7 cellular contexts compared by ENCODE assay signal in genomic region chr1:965526-966134, GRCh38. TPM values are rescaled to one million over a fixed set of nuclear protein-coding genes. Genes with fewer than 3 reads are reported as not detected.
DNase-seq lines count a peak whose midpoint lies in the region; ATAC-seq, FAIRE-seq and TF ChIP-seq lines count a peak whose summit lies in the region.
"Had no signal": no experiment of that assay in that cellular context is flagged by ENCODE, and none has a peak within 500 bp of the region (broad histone marks: within the 10 kb centered on the region; RNA-seq: fewer than 3 reads in every experiment).

No MANE protein-coding gene starts in this region.

- POLR2A ChIA-PET in activated CD8-positive, alpha-beta T cell treated with anti-CD3 and anti-CD28 coated beads for 36 hours (lab: Charles Lee), result interaction anchor here (1.5 kb wide), 1 partner anchor 61 kb away, joined by 3 read pairs; no protein-coding TSS in a partner anchor

- H3K36me3 ChIP-seq in neuronal stem cell (replicated peaks in 1 of 2; ENCODE audit: control insufficient read depth in 2 of 2, insufficient read depth in 2 of 2, low read length in 2 of 2) (peaks cover 10 to 30% of the 10 kb centered on the region in 2 donors), gastroesophageal sphincter (peaks cover 0 to 31% of the 10 kb centered on the region in 2 donors)

- H3K14ac ChIP-seq in neuronal stem cell (ENCODE audit: low read length), result no peak overlapping the region

- H4K91ac ChIP-seq in neuronal stem cell (ENCODE audit: low read depth, low read length, poor library complexity), result no peak overlapping the region

- no peak overlapping the region for H2BK15ac ChIP-seq in neuronal stem cell (ENCODE audit: low read length)

- H2AK5ac ChIP-seq in neuronal stem cell (ENCODE audit: low read depth, low read length), result no peak overlapping the region

- no peak for DNase-seq in HFF-Myc (ENCODE audit: extremely low read depth, low read depth)
- DNase-seq in activated CD8-positive, alpha-beta T cell treated with anti-CD3 and anti-CD28 coated beads for 36 hours, result no peak
- no peak for DNase-seq in neuronal stem cell (ENCODE audit: low spot score)
- DNase-seq in GM12891 (ENCODE audit: insufficient read length, low spot score), result no peak
- DNase-seq: NCI-H82 had no signal

- peaks cover 11% of the 10 kb centered on the region for H3K4me1 Mint-ChIP-seq in activated CD8-positive, alpha-beta T cell treated with anti-CD3 and anti-CD28 coated beads for 36 hours (ENCODE audit: low read depth)

- ATAC-seq in activated CD8-positive, alpha-beta T cell treated with anti-CD3 and anti-CD28 coated beads for 36 hours, result no peak
- ATAC-seq in gastroesophageal sphincter (no peak), HG03175 (IDR thresholded peaks at IDR 0.05; ENCODE audit: unreplicated experiment) (no peak)

- H3K27ac ChIP-seq in neuronal stem cell (replicated peaks; ENCODE audit: low read length) (no peak overlapping the region), gastroesophageal sphincter (no peak overlapping the region)

- CTCF ChIA-PET in activated CD8-positive, alpha-beta T cell treated with anti-CD3 and anti-CD28 coated beads for 36 hours (lab: Charles Lee), result interaction anchor here (1.7 kb wide), 1 partner anchor 19 kb away, joined by 5 read pairs; no protein-coding TSS in a partner anchor

- H3K4me2 ChIP-seq in neuronal stem cell (ENCODE audit: insufficient read depth, low read length, poor library complexity, severe bottlenecking), result no peak overlapping the region

- no peak overlapping the region for H2BK5ac ChIP-seq in neuronal stem cell (ENCODE audit: low read length)

- H3K27me3 ChIP-seq in neuronal stem cell (ENCODE audit: control insufficient read depth in 3 of 3, insufficient read depth in 3 of 3, low read depth in 1 of 3, low read length in 3 of 3) (peaks cover 15 to 60% (median 51%) of the 10 kb centered on the region in 3 experiments), gastroesophageal sphincter (peaks cover 36% of the 10 kb centered on the region)

- no peak for TF ChIP-seq EP300 in gastroesophageal sphincter (IDR thresholded peaks at IDR 0.05)

- TF ChIP-seq POLR2A in gastroesophageal sphincter (IDR thresholded peaks at IDR 0.05), result no peak
- TF ChIP-seq POLR2A in GM12891 (IDR thresholded peaks at IDR 0.05; ENCODE audit: low read depth, low read length), result no peak

- H3K18ac ChIP-seq in neuronal stem cell (ENCODE audit: low read length), result no peak overlapping the region

- peaks cover 10% of the 10 kb centered on the region for H3K36me3 Mint-ChIP-seq in activated CD8-positive, alpha-beta T cell treated with anti-CD3 and anti-CD28 coated beads for 36 hours (ENCODE audit: low read depth)

- H2BK120ac ChIP-seq in neuronal stem cell (ENCODE audit: low read depth, low read length), result no peak overlapping the region

- H3K9me3 Mint-ChIP-seq in activated CD8-positive, alpha-beta T cell treated with anti-CD3 and anti-CD28 coated beads for 36 hours, result peaks cover 2% of the 10 kb centered on the region

- peaks cover 7 to 10% of the 10 kb centered on the region in 2 donors for H3K4me1 ChIP-seq in neuronal stem cell (ENCODE audit: control insufficient read depth in 2 of 2, insufficient read depth in 1 of 2, low read depth in 1 of 2, low read length in 2 of 2)
- peaks cover 0 to 32% (median 13%) of the 10 kb centered on the region in 3 donors for H3K4me1 ChIP-seq in gastroesophageal sphincter

- FAIRE-seq in GM12891 (lab: Jason Lieb, UNC), result no peak

- H4K8ac ChIP-seq in neuronal stem cell (ENCODE audit: low read depth, low read length), result no peak overlapping the region

- peaks cover 5% of the 10 kb centered on the region for H3K79me1 ChIP-seq in neuronal stem cell (ENCODE audit: low read depth, low read length)

- peak overlapping the region; percentile 98 for H3K23ac ChIP-seq in neuronal stem cell (ENCODE audit: low read depth, low read length, poor library complexity)

- no peak overlapping the region for H2BK12ac ChIP-seq in neuronal stem cell (ENCODE audit: low read length)

- H3K9ac ChIP-seq in neuronal stem cell (ENCODE audit: low read depth, low read length, poor library complexity), result peak overlapping the region; percentile 72

- intact Hi-C loops in activated CD8-positive, alpha-beta T cell treated with anti-CD3 and anti-CD28 coated beads for 36 hours (cut with micrococcal nuclease), result no loop called here

- peak overlapping the region; percentile 46 for H3K27ac Mint-ChIP-seq in activated CD8-positive, alpha-beta T cell treated with anti-CD3 and anti-CD28 coated beads for 36 hours

- no peak overlapping the region for H2AFZ ChIP-seq in neuronal stem cell (ENCODE audit: low read length)

- H3K27me3 Mint-ChIP-seq in activated CD8-positive, alpha-beta T cell treated with anti-CD3 and anti-CD28 coated beads for 36 hours, result peaks cover 8% of the 10 kb centered on the region

- H3K4me3 Mint-ChIP-seq in activated CD8-positive, alpha-beta T cell treated with anti-CD3 and anti-CD28 coated beads for 36 hours, result peak overlapping the region; percentile 61

- H3K9me3 ChIP-seq in neuronal stem cell (replicated peaks in 1 of 2; ENCODE audit: control insufficient read depth in 2 of 2, insufficient read depth in 1 of 2, low read depth in 1 of 2, low read length in 2 of 2) (peaks cover 0 to 6% of the 10 kb centered on the region in 2 donors), gastroesophageal sphincter (no peaks in the 10 kb centered on the region)

- no peak for TF ChIP-seq CTCF in HFF-Myc (IDR thresholded peaks at IDR 0.05; ENCODE audit: low read depth, low read length, missing control alignments)
- TF ChIP-seq CTCF in activated CD8-positive, alpha-beta T cell treated with anti-CD3 and anti-CD28 coated beads for 36 hours (IDR thresholded peaks at IDR 0.05), result no peak
- TF ChIP-seq CTCF in gastroesophageal sphincter (IDR thresholded peaks at IDR 0.05), result no peak

- H3K4me3 ChIP-seq in HFF-Myc (replicated peaks; ENCODE audit: low read depth, low read length), result peak overlapping the region; percentile 53; the same call in 1 of the 2 replicates
- no peak overlapping the region for H3K4me3 ChIP-seq in neuronal stem cell (ENCODE audit: low read length in 2 of 2)
- H3K4me3 ChIP-seq in gastroesophageal sphincter, result peak overlapping the region in 1 of 2 donors; percentile 64

- no CpG with 5 or more reads among the region's 26 CpGs for WGBS in neuronal stem cell (ENCODE audit: extremely low coverage in 2 of 2, insufficient read length in 2 of 2, insufficient replicate concordance in 1 of 2), 2 donors
- WGBS in gastroesophageal sphincter (ENCODE audit: low coverage in 1 of 2), 2 donors, result 67% methylated on average over 6 of the region's 26 CpGs; no CpG with 5 or more reads in 1 of the 2 donors

- H3K4ac ChIP-seq in neuronal stem cell (ENCODE audit: low read length), result no peak overlapping the region

TF ChIP-seq in GM12891, 5 proteins besides CTCF, POLR2A, EP300 and RAD21:
- TF ChIP-seq POLR2AphosphoS5 (IDR thresholded peaks at IDR 0.05; ENCODE audit: low read depth, low read length), result no peak
- TF ChIP-seq SPI1 (IDR thresholded peaks at IDR 0.05; ENCODE audit: low read depth, low read length), result no peak
- TF ChIP-seq PAX5 (IDR thresholded peaks at IDR 0.05; ENCODE audit: insufficient read depth, low read length, severe bottlenecking), result no peak
- no peak for TF ChIP-seq POU2F2 (IDR thresholded peaks at IDR 0.05; ENCODE audit: low read depth, low read length)
- TF ChIP-seq TAF1 (IDR thresholded peaks at IDR 0.05; ENCODE audit: low read depth, low read length), result no peak

RNA-seq across cellular contexts. Expression of gene PLEKHN1, which starts 0.7 kb away (rescaled TPM):
- total RNA-seq in activated CD8-positive, alpha-beta T cell treated with anti-CD3 and anti-CD28 coated beads for 36 hours, result 1 to 10 TPM; 1.0 to 1.3 TPM
- 0.07 TPM for polyA plus RNA-seq in neuronal stem cell (2013, experiment 1 of 2)
- polyA plus RNA-seq in neuronal stem cell (2013, experiment 2 of 2), result 0.03 TPM
- total RNA-seq in gastroesophageal sphincter, result 1 to 10 TPM in 1 of 4 donors, under 1 TPM in 1, not detected in 2; 0.62 to 2.3 TPM
- polyA plus RNA-seq in GM12891 (2012; ENCODE audit: low read depth, missing spikeins), result 0.22 TPM

RNA-seq across cellular contexts. Expression of gene KLHL17, which starts 5.2 kb away (rescaled TPM):
- total RNA-seq in activated CD8-positive, alpha-beta T cell treated with anti-CD3 and anti-CD28 coated beads for 36 hours, result 10 to 100 TPM; 27.8 to 31.2 TPM
- polyA plus RNA-seq in neuronal stem cell (2013, experiment 1 of 2), result 22.0 TPM
- polyA plus RNA-seq in neuronal stem cell (2013, experiment 2 of 2), result 20.9 TPM
- total RNA-seq in gastroesophageal sphincter, result 10 to 100 TPM in 2 of 4 donors, 1 to 10 TPM in 2; 3.6 to 12.0 (median 10.1) TPM
- 8.5 TPM for polyA plus RNA-seq in GM12891 (2012; ENCODE audit: low read depth, missing spikeins)

RNA-seq across cellular contexts. Expression of gene NOC2L, which starts 6.6 kb away (rescaled TPM):
- 100 to 1,000 TPM; 138 to 139 TPM for total RNA-seq in activated CD8-positive, alpha-beta T cell treated with anti-CD3 and anti-CD28 coated beads for 36 hours
- polyA plus RNA-seq in neuronal stem cell (2013, experiment 1 of 2), result 33.5 TPM
- polyA plus RNA-seq in neuronal stem cell (2013, experiment 2 of 2), result 32.6 TPM
- 10 to 100 TPM; 36.3 to 54.1 (median 45.2) TPM for total RNA-seq in gastroesophageal sphincter
- polyA plus RNA-seq in GM12891 (2012; ENCODE audit: low read depth, missing spikeins), result 48.8 TPM

RNA-seq across cellular contexts. Expression of gene PERM1, which starts 16.3 kb away (rescaled TPM):
- not detected for total RNA-seq in activated CD8-positive, alpha-beta T cell treated with anti-CD3 and anti-CD28 coated beads for 36 hours
- polyA plus RNA-seq in neuronal stem cell (2013, experiment 1 of 2), result not detected
- 0.01 TPM for polyA plus RNA-seq in neuronal stem cell (2013, experiment 2 of 2)
- 1 to 10 TPM in 2 of 4 donors, under 1 TPM in 1, not detected in 1; 0.39 to 1.9 (median 1.4) TPM for total RNA-seq in gastroesophageal sphincter
- polyA plus RNA-seq in GM12891 (2012; ENCODE audit: low read depth, missing spikeins), result 0.15 TPM

RNA-seq across cellular contexts. Expression of gene HES4, which starts 34.3 kb away (rescaled TPM):
- total RNA-seq in activated CD8-positive, alpha-beta T cell treated with anti-CD3 and anti-CD28 coated beads for 36 hours, result 1 to 10 TPM; 5.7 to 9.0 TPM
- polyA plus RNA-seq in neuronal stem cell (2013, experiment 1 of 2), result 312 TPM
- 285 TPM for polyA plus RNA-seq in neuronal stem cell (2013, experiment 2 of 2)
- total RNA-seq in gastroesophageal sphincter, result 10 to 100 TPM; 33.6 to 77.6 (median 48.4) TPM
- polyA plus RNA-seq in GM12891 (2012; ENCODE audit: low read depth, missing spikeins), result 0.45 TPM
